ENCODE assay signal across 8 cellular contexts in the genomic region with DNA sequence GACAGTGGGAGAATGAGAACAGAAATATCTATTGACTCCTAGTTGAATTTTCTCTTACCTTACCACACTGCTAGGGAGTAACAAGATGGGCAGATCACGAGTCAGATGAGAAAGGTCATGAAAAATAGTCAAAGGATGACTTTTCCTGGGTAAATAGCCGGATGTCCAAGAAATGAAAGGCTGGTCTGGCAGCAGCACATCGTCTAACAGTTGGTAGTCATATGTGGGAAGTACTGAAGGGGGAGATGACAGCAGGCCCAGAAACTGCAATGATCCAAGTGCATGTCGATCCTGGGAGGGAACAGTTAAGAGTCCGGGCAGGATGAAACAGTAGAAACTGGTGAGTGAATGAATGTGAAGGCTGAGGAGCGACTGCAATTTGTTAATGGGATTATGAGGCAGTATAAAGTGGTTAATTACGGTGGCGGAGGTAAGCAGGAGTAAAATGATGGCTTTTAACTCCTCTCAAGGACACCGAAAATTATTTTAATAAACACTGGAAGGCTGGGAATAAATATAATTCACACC. TPM values are rescaled to one million over a fixed set of nuclear protein-coding genes. Genes with fewer than 3 reads are reported as not detected.
DNase-seq lines count a peak whose midpoint lies in the region; ATAC-seq, FAIRE-seq and TF ChIP-seq lines count a peak whose summit lies in the region.

No MANE protein-coding gene starts in this region.

- 2% methylated on average over 7 of the region's 9 CpGs for WGBS in K562 (ENCODE audit: insufficient coverage, low coverage, missing lambda C conversion rate)

- TF ChIP-seq CTCF in AG04449 (IDR thresholded peaks at IDR 0.05; ENCODE audit: insufficient read depth, low read length, missing control alignments) (peak; percentile 17), GM12865 (IDR thresholded peaks at IDR 0.05; ENCODE audit: insufficient read depth, low read depth, low read length, missing control alignments) (no peak), K562 (IDR thresholded peaks at IDR 0.05 in 2 of 3, conservative IDR thresholded peaks at IDR 0.05 in 1 of 3; ENCODE audit: insufficient read depth in 2 of 3, low read depth in 1 of 3, low read length in 3 of 3) (no peak)

- in situ Hi-C loops in K562 (cut with MboI), result no loop called here

- H3K9me1 ChIP-seq in K562 (ENCODE audit: control insufficient read depth, insufficient read depth, low read length), result no peaks in the 10 kb centered on the region

- H3K4me1 ChIP-seq in K562 (replicated peaks in 1 of 2; ENCODE audit: control insufficient read depth in 2 of 2, insufficient read depth in 2 of 2, low read length in 2 of 2) (peaks cover 7 to 20% of the 10 kb centered on the region in 2 experiments; a peak in 3 of 5 replicates), iPS-18a (ENCODE audit: control insufficient read depth, low read depth, low read length) (peaks cover 8% of the 10 kb centered on the region), skeletal muscle tissue (ENCODE audit: control insufficient read depth in 3 of 3, insufficient read depth in 3 of 3, low read length in 3 of 3) (peaks cover 18 to 32% (median 25%) of the 10 kb centered on the region in 3 donors)

- TF ChIP-seq RAD21 in K562 (CRISPR knock-in tag; conservative IDR thresholded peaks at IDR 0.05 in 1 of 2, IDR thresholded peaks at IDR 0.05 in 1 of 2), result no peak

- TF ChIP-seq POLR2A in K562 (conservative IDR thresholded peaks at IDR 0.05), result no peak

- CTCF ChIA-PET in AG04449 (lab: Yijun Ruan, JAX), result interaction anchor here (0.8 to 2.8 kb wide), 6 partner anchors 8 to 174 kb away, joined by 3 to 10 read pairs (median 3); a partner anchor contains a TSS
- CTCF ChIA-PET in K562 (lab: Yijun Ruan, JAX; ENCODE audit: low intra/inter-chr PET ratio), result no interaction called here

- no peak for TF ChIP-seq EP300 in K562 (IDR thresholded peaks at IDR 0.05; ENCODE audit: low read length)

- no peaks in the 10 kb centered on the region for H3K9me3 ChIP-seq in K562 (replicated peaks; ENCODE audit: control insufficient read depth, insufficient read depth, low read depth, low read length)
- H3K9me3 ChIP-seq in iPS-18a (ENCODE audit: control insufficient read depth, low read depth, low read length), result no peaks in the 10 kb centered on the region
- H3K9me3 ChIP-seq in skeletal muscle tissue (ENCODE audit: control insufficient read depth in 3 of 3, low read length in 3 of 3), result no peaks in the 10 kb centered on the region

- DNase-seq in AG04449 (ENCODE audit: low read depth, low spot score) (peak; percentile 37), GM12865 (ENCODE audit: low read depth) (no peak), NCI-H748 treated with DMSO at 0.1 percent for 48 hours (lab: John Stamatoyannopoulos, UW) (peak; percentile 4), K562 (ENCODE audit: extremely low read depth in 1 of 4, low spot score in 3 of 4) (peak in 3 of 4 experiments; percentile 17 to 53 (median 42)), SKM-1 (lab: John Stamatoyannopoulos, UW; ENCODE audit: unreplicated experiment) (no peak)

- peak overlapping the region; percentile 93 for H3K4me2 ChIP-seq in K562 (ENCODE audit: insufficient read depth, low read length)

- peaks cover 43% of the 10 kb centered on the region for H3K79me2 ChIP-seq in K562 (ENCODE audit: control insufficient read depth, insufficient read depth, low read length)

- H3K4me3 ChIP-seq in AG04449 (ENCODE audit: low read depth, low read length) (peak overlapping the region; percentile 83), GM12865 (ENCODE audit: low read depth, low read length) (peak overlapping the region; percentile 71), K562 (peak overlapping the region; percentile 74), iPS-18a (ENCODE audit: low read length) (peak overlapping the region; percentile 82), skeletal muscle tissue (ENCODE audit: low read length in 3 of 3) (peak overlapping the region; percentile 79 to 99 (median 97))

- peak overlapping the region; percentile 73 to 94 for H3K9ac ChIP-seq in K562 (ENCODE audit: insufficient read depth in 1 of 2, low read depth in 2 of 2, low read length in 2 of 2)
- peak overlapping the region; percentile 76 for H3K9ac ChIP-seq in iPS-18a (ENCODE audit: low read length)
- H3K9ac ChIP-seq in skeletal muscle tissue (ENCODE audit: low read depth in 1 of 3, low read length in 3 of 3), result peak overlapping the region; percentile 99

- BruUV-seq in K562 (replicated peaks; lab: Mats Ljungman, UMichigan), result TSS peak; percentile 65

- no peaks in the 10 kb centered on the region for H4K20me1 ChIP-seq in K562 (replicated peaks; ENCODE audit: control insufficient read depth, insufficient read depth, low read length)

- H3K36me3 ChIP-seq in K562 (ENCODE audit: control insufficient read depth, insufficient read depth, low read length) (peaks cover 5% of the 10 kb centered on the region; the same call in 2 of the 3 replicates), iPS-18a (ENCODE audit: control insufficient read depth, low read depth, low read length) (no peaks in the 10 kb centered on the region), skeletal muscle tissue (ENCODE audit: control insufficient read depth in 3 of 3, insufficient read depth in 3 of 3, low read length in 3 of 3) (peaks cover 0 to 3% (median 0%) of the 10 kb centered on the region in 3 donors)

- H3K27ac ChIP-seq in K562 (ENCODE audit: extremely low read depth, low read depth, low read length), result peak overlapping the region; percentile 98
- no peak overlapping the region for H3K27ac ChIP-seq in iPS-18a (ENCODE audit: low read length)
- peak overlapping the region; percentile 99 for H3K27ac ChIP-seq in skeletal muscle tissue (ENCODE audit: low read depth, low read length)

- FAIRE-seq in K562 (lab: Jason Lieb, UNC), result peak; percentile 56

- ATAC-seq in K562, result peak; percentile 54
- no peak for ATAC-seq in GM21825 (IDR thresholded peaks at IDR 0.05; ENCODE audit: unreplicated experiment)

- POLR2A ChIA-PET in AG04449 (lab: Yijun Ruan, JAX) (interaction anchor here (0.6 to 1.2 kb wide), 5 partner anchors 10 to 603 kb away, joined by 3 to 5 read pairs (median 4); a partner anchor contains a TSS), K562 (lab: Yijun Ruan, JAX) (interaction anchor here (0.6 to 1.3 kb wide), 2 partner anchors 64 to 708 kb away, joined by 3 to 4 read pairs; no protein-coding TSS in a partner anchor)

- intact Hi-C loops in K562 (cut with micrococcal nuclease), result no loop called here

- H2AFZ ChIP-seq in K562 (ENCODE audit: low read depth, low read length), result peak overlapping the region; percentile 96

- H3K27me3 ChIP-seq in K562 (ENCODE audit: control insufficient read depth in 2 of 2, insufficient read depth in 2 of 2, low read length in 2 of 2) (no peaks in the 10 kb centered on the region), iPS-18a (ENCODE audit: control insufficient read depth, insufficient read depth, low read length) (peaks cover 26% of the 10 kb centered on the region), skeletal muscle tissue (ENCODE audit: control insufficient read depth in 3 of 3, insufficient read depth in 3 of 3, low read length in 3 of 3) (no peaks in the 10 kb centered on the region)

TF ChIP-seq in K562, 482 proteins besides CTCF, POLR2A, EP300 and RAD21 (continues in another document):
- TF ChIP-seq NEUROD1 (IDR thresholded peaks at IDR 0.05; ENCODE audit: borderline replicate concordance, low read depth, low read length, partially characterized antibody), result peak; percentile 18
- TF ChIP-seq ZBTB7A (IDR thresholded peaks at IDR 0.05; ENCODE audit: borderline replicate concordance, control insufficient read depth, low read depth, low read length), result no peak

RNA-seq across cellular contexts. Expression of a gene that starts 1.2 kb away (rescaled TPM):
- total RNA-seq in K562 (2011; cell fraction: chromatin; rRNA removed; ENCODE audit: low replicate concordance), result 35.9 and 86.9 TPM in 2 replicates
- total RNA-seq in K562 (2011; cell fraction: nucleolus; rRNA removed), result 9.8 and 11.2 TPM in 2 replicates
- total RNA-seq in K562 (2011; cell fraction: nucleoplasm; rRNA removed), result 26.0 and 26.7 TPM in 2 replicates
- total RNA-seq in K562 (2014; rRNA removed) (3.3 and 4.8 TPM in 2 replicates), K562 (2014; rRNA removed; fragmentation: Illumina TruSeq; extraction: Trizol) (6.3 and 8.3 TPM in 2 replicates), K562 (2015; rRNA removed; fragmentation: Illumina TruSeq; extraction: Trizol) (5.8 and 7.1 TPM in 2 replicates), K562 (2021) (10.9 and 11.8 TPM in 2 replicates), skeletal muscle tissue (56.9 TPM)
- polyA plus RNA-seq in K562 (2011; rRNA removed) (2.6 and 2.7 TPM in 2 replicates), K562 (2014; fragmentation: Illumina TruSeq; extraction: Trizol) (5.4 and 6.1 TPM in 2 replicates), K562 (2014; fragmentation: Nextera tagmentation; extraction: Ambion mirVana) (1 to 10 TPM in 1 of 2 experiments, under 1 TPM in 1; 0.74 to 1.4 TPM), K562 (2014; rRNA removed) (2.5 and 3.2 TPM in 2 replicates)
- 2.0 and 2.8 TPM in 2 replicates for polyA plus RNA-seq in K562 (2011; cell fraction: cytosol; rRNA removed)
- 8.0 and 9.7 TPM in 2 replicates for polyA plus RNA-seq in K562 (2011; cell fraction: nucleus; rRNA removed)
- 3.7 and 4.3 TPM in 2 replicates for polyA plus RNA-seq in K562 (2012)
- polyA minus RNA-seq in K562 (2011; rRNA and poly(A)+ RNA removed), result 20.2 and 24.2 TPM in 2 replicates
- 8.2 and 9.1 TPM in 2 replicates for polyA minus RNA-seq in K562 (2011; cell fraction: cytosol; rRNA and poly(A)+ RNA removed)
- 11.0 and 16.6 TPM in 2 replicates for polyA minus RNA-seq in K562 (2011; cell fraction: nucleus; rRNA and poly(A)+ RNA removed)

RNA-seq across cellular contexts. Expression of a gene that starts 40.3 kb away (rescaled TPM):
- total RNA-seq in K562 (2011; cell fraction: chromatin; rRNA removed; ENCODE audit: low replicate concordance), result 48.0 and 54.7 TPM in 2 replicates
- total RNA-seq in K562 (2011; cell fraction: nucleolus; rRNA removed), result 28.0 and 33.7 TPM in 2 replicates
- 24.4 and 32.5 TPM in 2 replicates for total RNA-seq in K562 (2011; cell fraction: nucleoplasm; rRNA removed)
- total RNA-seq in K562 (2014; rRNA removed) (8.6 and 8.7 TPM in 2 replicates), K562 (2014; rRNA removed; fragmentation: Illumina TruSeq; extraction: Trizol) (9.3 and 9.9 TPM in 2 replicates), K562 (2015; rRNA removed; fragmentation: Illumina TruSeq; extraction: Trizol) (11.8 TPM in 2 replicates), K562 (2021) (7.6 and 9.8 TPM in 2 replicates), skeletal muscle tissue (13.0 TPM)
- polyA plus RNA-seq in K562 (2011; rRNA removed) (12.3 and 13.5 TPM in 2 replicates), K562 (2014; fragmentation: Illumina TruSeq; extraction: Trizol) (7.2 and 10.1 TPM in 2 replicates), K562 (2014; fragmentation: Nextera tagmentation; extraction: Ambion mirVana) (1 to 10 TPM; 1.3 to 1.6 TPM), K562 (2014; rRNA removed) (11.0 and 15.9 TPM in 2 replicates)
- polyA plus RNA-seq in K562 (2011; cell fraction: cytosol; rRNA removed), result 6.3 TPM in 2 replicates
- 62.4 and 63.4 TPM in 2 replicates for polyA plus RNA-seq in K562 (2011; cell fraction: nucleus; rRNA removed)
- polyA plus RNA-seq in K562 (2012), result 5.8 and 6.2 TPM in 2 replicates
- polyA minus RNA-seq in K562 (2011; rRNA and poly(A)+ RNA removed), result 28.1 and 37.1 TPM in 2 replicates
- 7.4 and 10.3 TPM in 2 replicates for polyA minus RNA-seq in K562 (2011; cell fraction: cytosol; rRNA and poly(A)+ RNA removed)
- 12.7 and 31.8 TPM in 2 replicates for polyA minus RNA-seq in K562 (2011; cell fraction: nucleus; rRNA and poly(A)+ RNA removed)

Comparison
In these comparisons a context has a peak if more than half of its experiments do, and no peak if none do; other contexts are left out.
1. DNase-seq: peak in AG04449 (single experiment), NCI-H748 treated with DMSO at 0.1 percent for 48 hours (single experiment) and K562 (3 of 4); none in GM12865 (single experiment) and SKM-1 (single experiment).
2. Peak in every context shown above with its lines, with median percentiles within 50 percentile points of each other: H3K4me3 ChIP-seq and H3K9ac ChIP-seq.